In genomic region chr14:23322568-23323517, GRCh38 we compare ENCODE assay signal across 8 cellular contexts. TPM values are rescaled to one million over a fixed set of nuclear protein-coding genes. Genes with fewer than 3 reads are reported as not detected.
DNase-seq lines count a peak whose midpoint lies in the region; ATAC-seq and TF ChIP-seq lines count a peak whose summit lies in the region.

No MANE protein-coding gene starts in this region.

- peak overlapping the region; percentile 82 for H3K4me2 ChIP-seq in IMR-90 (ENCODE audit: low read depth, low read length)

- peak overlapping the region; percentile 96 for H2AK5ac ChIP-seq in IMR-90 (ENCODE audit: low read depth, low read length)

- H2AFZ ChIP-seq in IMR-90 (replicated peaks; ENCODE audit: low read length, poor library complexity): no peak overlapping the region

- H4K5ac ChIP-seq in IMR-90 (ENCODE audit: low read depth, low read length): no peak overlapping the region

- H3K56ac ChIP-seq in IMR-90 (ENCODE audit: extremely low read depth, insufficient read depth, low read length): peak overlapping the region; percentile 91; the same call in 1 of the 2 replicates

- peak overlapping the region; percentile 87; the same call in 1 of the 2 replicates for H4K91ac ChIP-seq in IMR-90 (ENCODE audit: insufficient read depth, low read depth, low read length)

- TF ChIP-seq POLR2A in IMR-90 (IDR thresholded peaks at IDR 0.05; ENCODE audit: low read depth, low read length): no peak

- H3K4me1 ChIP-seq in IMR-90 (ENCODE audit: control insufficient read depth, insufficient read depth, low read length) (peaks cover 6% of the 10 kb centered on the region; the same call in 1 of the 2 replicates), mucosa of rectum (ENCODE audit: control insufficient read depth in 2 of 2, insufficient read depth in 2 of 2, low read length in 2 of 2) (peaks cover 13 to 16% of the 10 kb centered on the region in 2 donors)

- H2BK20ac ChIP-seq in IMR-90 (ENCODE audit: low read depth, low read length): no peak overlapping the region

- no peak for TF ChIP-seq CTCF in 22Rv1 (IDR thresholded peaks at IDR 0.05)
- TF ChIP-seq CTCF in IMR-90 (conservative IDR thresholded peaks at IDR 0.05; ENCODE audit: low read depth, low read length): no peak

- peak overlapping the region; percentile 98 for H3K14ac ChIP-seq in IMR-90 (replicated peaks; ENCODE audit: low read depth, low read length)

- CTCF ChIA-PET in IMR-90 (lab: Yijun Ruan, JAX): interaction anchor here (1.9 kb wide), 1 partner anchor 23 kb away, joined by 4 read pairs; no protein-coding TSS in a partner anchor

- peak overlapping the region; percentile 93; the same call in 1 of the 2 replicates for H3K4ac ChIP-seq in IMR-90 (ENCODE audit: low read depth, low read length)

- H3K9ac ChIP-seq in IMR-90 (ENCODE audit: low read depth, low read length) (peak overlapping the region; percentile 98), mucosa of rectum (ENCODE audit: low read depth in 1 of 2, low read length in 2 of 2) (peak overlapping the region; percentile 89 to 91)

- peaks cover 18 to 41% of the 10 kb centered on the region in 2 experiments for H3K79me1 ChIP-seq in IMR-90 (ENCODE audit: low read depth in 1 of 2, low read length in 2 of 2)

- DNase-seq in IMR-90: no peak
- DNase-seq in caudate nucleus (lab: John Stamatoyannopoulos, UW): no peak
- no peak for DNase-seq in posterior vena cava (ENCODE audit: low spot score)
- DNase-seq in NCI-H1694 (lab: John Stamatoyannopoulos, UW): no peak

- no peak overlapping the region; the same call in 1 of the 2 replicates for H3K18ac ChIP-seq in IMR-90 (ENCODE audit: low read depth, low read length)

- peak overlapping the region; percentile 34 to 83 for H4K8ac ChIP-seq in IMR-90 (ENCODE audit: low read depth in 2 of 2, low read length in 2 of 2)

- dilution Hi-C loops in IMR-90 (cut with HindIII; ENCODE audit: low sequenced_read_pairs, unreplicated experiment): no loop called here

- no peak for TF ChIP-seq RAD21 in IMR-90 (IDR thresholded peaks at IDR 0.05; ENCODE audit: low read length)

- no peaks in the 10 kb centered on the region for H3K9me1 ChIP-seq in IMR-90 (ENCODE audit: insufficient read depth, low read length)

- intact Hi-C loops in IMR-90 (cut with micrococcal nuclease) (no loop called here), posterior vena cava (cut with DNase I) (loop anchor here (5.0 to 10.0 kb wide), 3 partner anchors 122 to 451 kb away; partner anchors contain the start of genes LRP10 (in 1 of the 2), THTPA (in 1 of the 2) and ZFHX2 (in 1 of the 2))

- in situ Hi-C loops in IMR-90 (cut with MboI; ENCODE audit: low sequenced_read_pairs): loop anchor here (10.0 to 25.0 kb wide), 5 partner anchors 52 to 1114 kb away; partner anchors contain the start of genes CBLN3, CMTM5, EMC9 and FITM1

- POLR2A ChIA-PET in IMR-90 (lab: Charles Lee; ENCODE audit: unreplicated experiment): interaction anchor here (0.6 kb wide), 1 partner anchor 50 kb away, joined by 7 read pairs; no protein-coding TSS in a partner anchor

- H2AK9ac ChIP-seq in IMR-90 (replicated peaks; ENCODE audit: low read depth, low read length, poor library complexity): peak overlapping the region; percentile 98

- H2BK120ac ChIP-seq in IMR-90 (ENCODE audit: low read depth, low read length): no peak overlapping the region

- H3K9me3 ChIP-seq in IMR-90 (ENCODE audit: control insufficient read depth, insufficient read depth, low read length) (no peaks in the 10 kb centered on the region), mucosa of rectum (ENCODE audit: control insufficient read depth in 2 of 2, low read length in 2 of 2) (no peaks in the 10 kb centered on the region)

- H3K23ac ChIP-seq in IMR-90 (ENCODE audit: low read depth, low read length): peak overlapping the region; percentile 98

- BruUV-seq in IMR-90 (replicated peaks; lab: Mats Ljungman, UMichigan): no TSS peak

- H3K27ac ChIP-seq in 22Rv1 (peak overlapping the region; percentile 96), IMR-90 (ENCODE audit: insufficient read depth, low read length) (peak overlapping the region; percentile 88; the same call in 1 of the 2 replicates), caudate nucleus (ENCODE audit: low read depth, low read length) (peak overlapping the region; percentile 73), mucosa of rectum (ENCODE audit: low read depth in 2 of 2, low read length in 2 of 2) (peak overlapping the region in 1 of 2 donors; percentile 88)

- WGBS in IMR-90 (ENCODE audit: extremely low coverage in 2 of 2, insufficient read length in 1 of 2), 2 experiments: 80 to 100% methylated on average over 1 of the region's 10 CpGs

- no peak overlapping the region for H2BK15ac ChIP-seq in IMR-90 (ENCODE audit: low read depth, low read length)

- H4K20me1 ChIP-seq in IMR-90 (ENCODE audit: insufficient read depth, low read length): peaks cover 16% of the 10 kb centered on the region; the same call in 1 of the 2 replicates

- peak overlapping the region; percentile 99 for H3K4me3 ChIP-seq in IMR-90 (ENCODE audit: insufficient read depth, low read depth, low read length)
- peak overlapping the region; percentile 93 to 94 for H3K4me3 ChIP-seq in mucosa of rectum (ENCODE audit: low read length in 2 of 2)

- no peak for ATAC-seq in IMR-90 (ENCODE audit: low read depth)
- ATAC-seq in GM21737 (IDR thresholded peaks at IDR 0.05; ENCODE audit: unreplicated experiment): no peak
- no peak for ATAC-seq in GM18502 (IDR thresholded peaks at IDR 0.05; ENCODE audit: poor library complexity, unreplicated experiment)

- H3K36me3 ChIP-seq in IMR-90 (ENCODE audit: control insufficient read depth, insufficient read depth, low read length) (peaks cover 27% of the 10 kb centered on the region), mucosa of rectum (ENCODE audit: control insufficient read depth in 2 of 2, insufficient read depth in 2 of 2, low read length in 2 of 2) (peaks cover 16 to 24% of the 10 kb centered on the region in 2 donors)

- H2BK5ac ChIP-seq in IMR-90 (ENCODE audit: low read depth, low read length, poor library complexity, severe bottlenecking): peak overlapping the region; percentile 91

- H3K27me3 ChIP-seq in IMR-90 (ENCODE audit: control insufficient read depth, insufficient read depth, low read length) (no peaks in the 10 kb centered on the region), mucosa of rectum (ENCODE audit: control insufficient read depth in 2 of 2, insufficient read depth in 2 of 2, low read length in 2 of 2) (no peaks in the 10 kb centered on the region)

TF ChIP-seq in IMR-90, 13 proteins besides CTCF, POLR2A, EP300 and RAD21:
- TF ChIP-seq CEBPB (IDR thresholded peaks at IDR 0.05; ENCODE audit: low read depth, low read length) (no peak), SMC3 (IDR thresholded peaks at IDR 0.05; ENCODE audit: low read depth, low read length) (no peak), BHLHE40 (IDR thresholded peaks at IDR 0.05; ENCODE audit: low read depth, low read length) (no peak), MAFK (IDR thresholded peaks at IDR 0.05; ENCODE audit: low read depth, low read length) (no peak), NFE2L2 (IDR thresholded peaks at IDR 0.05; ENCODE audit: low read depth, low read length) (no peak), FOS (IDR thresholded peaks at IDR 0.05; ENCODE audit: low read depth, low read length) (no peak), RCOR1 (IDR thresholded peaks at IDR 0.05; ENCODE audit: insufficient replicate concordance, low read length) (no peak), CHD1 (IDR thresholded peaks at IDR 0.05; ENCODE audit: low read depth, low read length) (no peak), MXI1 (IDR thresholded peaks at IDR 0.05; ENCODE audit: borderline replicate concordance, low read depth, low read length) (no peak), MAZ (IDR thresholded peaks at IDR 0.05; ENCODE audit: borderline replicate concordance, low read depth, low read length) (no peak)
- TF ChIP-seq, protein P1, sequence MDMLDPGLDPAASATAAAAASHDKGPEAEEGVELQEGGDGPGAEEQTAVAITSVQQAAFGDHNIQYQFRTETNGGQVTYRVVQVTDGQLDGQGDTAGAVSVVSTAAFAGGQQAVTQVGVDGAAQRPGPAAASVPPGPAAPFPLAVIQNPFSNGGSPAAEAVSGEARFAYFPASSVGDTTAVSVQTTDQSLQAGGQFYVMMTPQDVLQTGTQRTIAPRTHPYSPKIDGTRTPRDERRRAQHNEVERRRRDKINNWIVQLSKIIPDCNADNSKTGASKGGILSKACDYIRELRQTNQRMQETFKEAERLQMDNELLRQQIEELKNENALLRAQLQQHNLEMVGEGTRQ (IDR thresholded peaks at IDR 0.05; ENCODE audit: low read depth, low read length): no peak

RNA-seq across cellular contexts. Expression of gene PABPN1, which starts 1.6 kb away (rescaled TPM):
- total RNA-seq in IMR-90 (2012; rRNA removed) (74.4 and 104 TPM in 2 replicates), posterior vena cava (10 to 100 TPM; 67.9 to 79.0 TPM)
- 192 and 211 TPM in 2 replicates for polyA plus RNA-seq in IMR-90 (2012; rRNA removed)
- polyA plus RNA-seq in IMR-90 (2012; cell fraction: cytosol; rRNA removed): 68.9 and 112 TPM in 2 replicates
- 620 and 1,496 TPM in 2 replicates for polyA plus RNA-seq in IMR-90 (2012; cell fraction: nucleus; rRNA removed; ENCODE audit: low replicate concordance)

RNA-seq across cellular contexts. Expression of gene BCL2L2, which starts 16.2 kb away (rescaled TPM):
- 14.5 and 16.9 TPM in 2 replicates for total RNA-seq in IMR-90 (2012; rRNA removed)
- 30.6 and 40.9 TPM in 2 replicates for polyA plus RNA-seq in IMR-90 (2012; rRNA removed)
- 21.7 and 27.3 TPM in 2 replicates for polyA plus RNA-seq in IMR-90 (2012; cell fraction: cytosol; rRNA removed)
- polyA plus RNA-seq in IMR-90 (2012; cell fraction: nucleus; rRNA removed; ENCODE audit: low replicate concordance): 62.4 and 84.0 TPM in 2 replicates
- total RNA-seq in posterior vena cava: 10 to 100 TPM; 65.6 to 81.7 TPM

RNA-seq across cellular contexts. Expression of gene PPP1R3E, which starts 20.2 kb away (rescaled TPM):
- 1.1 and 1.3 TPM in 2 replicates for total RNA-seq in IMR-90 (2012; rRNA removed)
- 2.5 and 3.5 TPM in 2 replicates for polyA plus RNA-seq in IMR-90 (2012; rRNA removed)
- 0.63 and 0.75 TPM in 2 replicates for polyA plus RNA-seq in IMR-90 (2012; cell fraction: cytosol; rRNA removed)
- 5.0 and 22.5 TPM in 2 replicates for polyA plus RNA-seq in IMR-90 (2012; cell fraction: nucleus; rRNA removed; ENCODE audit: low replicate concordance)
- 1 to 10 TPM; 8.5 to 9.1 TPM for total RNA-seq in posterior vena cava

RNA-seq across cellular contexts. Expression of gene SLC22A17, which starts 29.8 kb away (rescaled TPM):
- total RNA-seq in IMR-90 (2012; rRNA removed) (6.4 and 6.6 TPM in 2 replicates), posterior vena cava (10 to 100 TPM; 17.7 to 30.6 TPM)
- polyA plus RNA-seq in IMR-90 (2012; rRNA removed): 35.6 and 36.0 TPM in 2 replicates
- polyA plus RNA-seq in IMR-90 (2012; cell fraction: cytosol; rRNA removed): 17.0 and 43.1 TPM in 2 replicates
- 161 and 357 TPM in 2 replicates for polyA plus RNA-seq in IMR-90 (2012; cell fraction: nucleus; rRNA removed; ENCODE audit: low replicate concordance)

RNA-seq across cellular contexts. Expression of gene HOMEZ, which starts 36.9 kb away (rescaled TPM):
- total RNA-seq in IMR-90 (2012; rRNA removed): 5.8 and 7.7 TPM in 2 replicates
- polyA plus RNA-seq in IMR-90 (2012; rRNA removed): 9.7 and 10.3 TPM in 2 replicates
- 4.1 and 4.2 TPM in 2 replicates for polyA plus RNA-seq in IMR-90 (2012; cell fraction: cytosol; rRNA removed)
- 3.1 and 5.7 TPM in 2 replicates for polyA plus RNA-seq in IMR-90 (2012; cell fraction: nucleus; rRNA removed; ENCODE audit: low replicate concordance)
- total RNA-seq in posterior vena cava: 1 to 10 TPM; 4.9 to 5.2 TPM
